Comparison of ENCODE assay signal across 9 cellular contexts in genomic region chr13:48066310-48066989, GRCh38. TPM values are rescaled to one million over a fixed set of nuclear protein-coding genes. Genes with fewer than 3 reads are reported as not detected.
DNase-seq lines count a peak whose midpoint lies in the region; ATAC-seq and TF ChIP-seq lines count a peak whose summit lies in the region.
"Had no signal": no experiment of that assay in that cellular context is flagged by ENCODE, and none has a peak within 500 bp of the region (broad histone marks: within the 10 kb centered on the region; RNA-seq: fewer than 3 reads in every experiment).

No MANE protein-coding gene starts in this region.

- H3K79me2 ChIP-seq in mammary epithelial cell (ENCODE audit: insufficient read depth, low read length): no peaks in the 10 kb centered on the region
- no peaks in the 10 kb centered on the region for H3K79me2 ChIP-seq in PC-9 (ENCODE audit: low read depth)

- no peaks in the 10 kb centered on the region for H3K27me3 ChIP-seq in CD8-positive, alpha-beta T cell (ENCODE audit: insufficient read depth, low read length)
- no peaks in the 10 kb centered on the region for H3K27me3 ChIP-seq in mammary epithelial cell (ENCODE audit: insufficient read depth, low read length)
- H3K27me3 ChIP-seq in sigmoid colon: no peaks in the 10 kb centered on the region
- no peaks in the 10 kb centered on the region for H3K27me3 ChIP-seq in PC-9 (ENCODE audit: insufficient read depth, low read depth)

- no peaks in the 10 kb centered on the region for H3F3A ChIP-seq in PC-9 (ENCODE audit: insufficient read depth, low read depth)

- H3K4me1 ChIP-seq in CD8-positive, alpha-beta T cell (ENCODE audit: insufficient read depth, low read length): no peaks in the 10 kb centered on the region
- H3K4me1 ChIP-seq in mammary epithelial cell (ENCODE audit: insufficient read depth, low read length): peaks cover 10% of the 10 kb centered on the region
- H3K4me1 ChIP-seq in sigmoid colon: no peaks in the 10 kb centered on the region
- no peaks in the 10 kb centered on the region for H3K4me1 ChIP-seq in PC-9 (replicated peaks; ENCODE audit: insufficient read depth)

- H3K9me3 Mint-ChIP-seq in CD8-positive, alpha-beta T cell: peaks cover 4% of the 10 kb centered on the region

- H3K9me2 ChIP-seq in PC-9 (ENCODE audit: insufficient read depth): no peaks in the 10 kb centered on the region

- no peaks in the 10 kb centered on the region for H3K9me3 ChIP-seq in CD8-positive, alpha-beta T cell (ENCODE audit: low read length)
- peaks cover 36% of the 10 kb centered on the region for H3K9me3 ChIP-seq in mammary epithelial cell (replicated peaks; ENCODE audit: insufficient read depth, low read length)
- peaks cover 0 to 6% (median 0%) of the 10 kb centered on the region in 4 donors for H3K9me3 ChIP-seq in sigmoid colon
- H3K9me3 ChIP-seq in PC-9 (ENCODE audit: insufficient read depth, low read depth): peaks cover 8% of the 10 kb centered on the region

- no peaks in the 10 kb centered on the region for H4K20me1 ChIP-seq in mammary epithelial cell (ENCODE audit: insufficient read depth, low read length)
- no peaks in the 10 kb centered on the region for H4K20me1 ChIP-seq in PC-9 (ENCODE audit: insufficient read depth)

- CTCF ChIA-PET in CD8-positive, alpha-beta T cell (lab: Charles Lee): no interaction called here
- CTCF ChIA-PET in mammary epithelial cell (lab: Charles Lee; ENCODE audit: low non-redundant PET) (no interaction called here), PC-9 (lab: Charles Lee) (no interaction called here)

- peak; percentile 54 for ATAC-seq in CD8-positive, alpha-beta T cell
- peak; percentile 82 for ATAC-seq in GM19351 (IDR thresholded peaks at IDR 0.05; ENCODE audit: unreplicated experiment)
- ATAC-seq: naive thymus-derived CD8-positive, alpha-beta T cell had no signal

- peaks cover 23% of the 10 kb centered on the region for H3K36me3 ChIP-seq in CD8-positive, alpha-beta T cell (ENCODE audit: insufficient read depth, low read length)
- H3K36me3 ChIP-seq in mammary epithelial cell (ENCODE audit: insufficient read depth, low read length) (peaks cover 15% of the 10 kb centered on the region), sigmoid colon (peaks cover 0 to 52% (median 3%) of the 10 kb centered on the region in 4 donors), PC-9 (ENCODE audit: low read depth) (peaks cover 36% of the 10 kb centered on the region)

- no peaks in the 10 kb centered on the region for H3K4me1 Mint-ChIP-seq in CD8-positive, alpha-beta T cell (ENCODE audit: low read depth)

- intact Hi-C loops in CD8-positive, alpha-beta T cell (cut with DNase I, micrococcal nuclease): no loop called here
- intact Hi-C loops in mammary epithelial cell (cut with micrococcal nuclease) (no loop called here), sigmoid colon (cut with DNase I) (no loop called here), PC-9 (cut with micrococcal nuclease; ENCODE audit: unreplicated experiment) (no loop called here)

- peaks cover 63% of the 10 kb centered on the region for H3K36me3 Mint-ChIP-seq in CD8-positive, alpha-beta T cell

- no peak overlapping the region for H3K27ac Mint-ChIP-seq in CD8-positive, alpha-beta T cell

- no peak overlapping the region for H3K4me3 ChIP-seq in CD8-positive, alpha-beta T cell (ENCODE audit: low read depth, low read length)
- H3K4me3 ChIP-seq in NB4 (ENCODE audit: low read depth, low read length): no peak overlapping the region
- no peak overlapping the region for H3K4me3 ChIP-seq in mammary epithelial cell (replicated peaks in 1 of 3; ENCODE audit: insufficient read depth in 1 of 3, low read depth in 2 of 3, low read length in 3 of 3)
- H3K4me3 ChIP-seq in sigmoid colon: no peak overlapping the region
- no peak overlapping the region for H3K4me3 ChIP-seq in PC-9

- TF ChIP-seq POLR2A in NB4 (IDR thresholded peaks at IDR 0.05; ENCODE audit: extremely low read depth, insufficient read length): no peak
- no peak for TF ChIP-seq POLR2A in sigmoid colon (IDR thresholded peaks at IDR 0.05)

- no TSS peak for BruUV-seq in mammary epithelial cell (replicated peaks; lab: Mats Ljungman, UMichigan)
- BruUV-seq in PC-9 (replicated peaks; lab: Mats Ljungman, UMichigan): no TSS peak

- WGBS in mammary epithelial cell (ENCODE audit: low coverage, missing lambda C conversion rate): 92% methylated on average over 2 of the region's 3 CpGs
- 97% methylated on average over 3 of the region's 3 CpGs for WGBS in sigmoid colon, 2 donors

- TF ChIP-seq EP300 in sigmoid colon (IDR thresholded peaks at IDR 0.05): no peak

- H2AFZ ChIP-seq in mammary epithelial cell (ENCODE audit: low read depth, low read length) (no peak overlapping the region), PC-9 (no peak overlapping the region)

- peak in 2 of 7 experiments; percentile 2 to 19 for DNase-seq in CD8-positive, alpha-beta T cell
- DNase-seq in NB4 (ENCODE audit: low read depth) (peak; percentile 38), mammary epithelial cell (peak; percentile 65), NCI-H187 (lab: John Stamatoyannopoulos, UW) (no peak), sigmoid colon (no peak), PC-9 (no peak), NCI-H510A treated with DMSO at 0.1 percent for 48 hours (lab: John Stamatoyannopoulos, UW) (no peak)

- dilution Hi-C loops in mammary epithelial cell (cut with HindIII; ENCODE audit: low sequenced_read_pairs): no loop called here

- H3K27ac ChIP-seq in CD8-positive, alpha-beta T cell (ENCODE audit: low read depth, low read length): no peak overlapping the region
- H3K27ac ChIP-seq in mammary epithelial cell (ENCODE audit: insufficient read depth, low read depth, low read length) (no peak overlapping the region), sigmoid colon (no peak overlapping the region), PC-9 (no peak overlapping the region)

- H3K27me3 Mint-ChIP-seq in CD8-positive, alpha-beta T cell (ENCODE audit: low read depth): no peaks in the 10 kb centered on the region
- H3K27me3 Mint-ChIP-seq: naive thymus-derived CD8-positive, alpha-beta T cell had no signal

- no peak overlapping the region for H3K4me3 Mint-ChIP-seq in CD8-positive, alpha-beta T cell
- H3K4me3 Mint-ChIP-seq: naive thymus-derived CD8-positive, alpha-beta T cell had no signal

- POLR2A ChIA-PET in CD8-positive, alpha-beta T cell (lab: Charles Lee): no interaction called here
- POLR2A ChIA-PET in PC-9 (lab: Charles Lee; ENCODE audit: unreplicated experiment): no interaction called here

- H3K4me2 ChIP-seq in mammary epithelial cell (ENCODE audit: insufficient read depth, low read depth, low read length) (no peak overlapping the region), PC-9 (no peak overlapping the region)

- no peak overlapping the region for H3K9ac ChIP-seq in mammary epithelial cell (ENCODE audit: insufficient read depth, low read length)

- in situ Hi-C loops in mammary epithelial cell (cut with MboI; ENCODE audit: low sequenced_read_pairs in 2 of 2): no loop called here

- no peak for TF ChIP-seq CTCF in CD8-positive, alpha-beta T cell (IDR thresholded peaks at IDR 0.05)
- TF ChIP-seq CTCF in NB4 (IDR thresholded peaks at IDR 0.05; ENCODE audit: low read depth, low read length): no peak
- TF ChIP-seq CTCF in mammary epithelial cell (conservative IDR thresholded peaks at IDR 0.05 in 1 of 2, IDR thresholded peaks at IDR 0.05 in 1 of 2; ENCODE audit: extremely low read depth in 1 of 2, insufficient read depth in 1 of 2, low read depth in 1 of 2, low read length in 2 of 2): no peak
- TF ChIP-seq CTCF in sigmoid colon (IDR thresholded peaks at IDR 0.05): no peak
- TF ChIP-seq CTCF in PC-9 (conservative IDR thresholded peaks at IDR 0.05): no peak

RNA-seq across cellular contexts. Expression of gene MED4, which starts 28.5 kb away (rescaled TPM):
- total RNA-seq in CD8-positive, alpha-beta T cell: 10 to 100 TPM; 60.8 to 63.6 TPM
- total RNA-seq in mammary epithelial cell: 10 to 100 TPM; 24.8 to 43.1 TPM
- polyA plus RNA-seq in mammary epithelial cell: 35.9 TPM
- polyA minus RNA-seq in mammary epithelial cell: 2.1 TPM
- 10 to 100 TPM; 38.5 to 63.5 (median 43.5) TPM for total RNA-seq in sigmoid colon
- polyA plus RNA-seq in sigmoid colon: 10 to 100 TPM; 49.9 to 76.9 (median 61.5) TPM
- 26.9 and 38.5 TPM in 2 replicates for total RNA-seq in PC-9 (2021)

RNA-seq across cellular contexts. Expression of gene NUDT15, which starts 28.9 kb away (rescaled TPM):
- 10 to 100 TPM; 23.8 to 24.9 TPM for total RNA-seq in CD8-positive, alpha-beta T cell
- total RNA-seq in mammary epithelial cell: 10 to 100 TPM; 12.0 to 30.2 TPM
- 20.5 TPM for polyA plus RNA-seq in mammary epithelial cell
- 7.5 TPM for polyA minus RNA-seq in mammary epithelial cell
- 1 to 10 TPM; 6.6 to 8.9 (median 7.8) TPM for total RNA-seq in sigmoid colon
- polyA plus RNA-seq in sigmoid colon: 10 to 100 TPM; 23.0 to 53.4 (median 40.2) TPM
- 13.4 and 16.1 TPM in 2 replicates for total RNA-seq in PC-9 (2021)

Comparison
In these comparisons a context has a peak if more than half of its experiments do, and no peak if none do; other contexts are left out.
1. DNase-seq: peak in NB4 (single experiment) and mammary epithelial cell (single experiment); none in NCI-H187 (0 of 2), sigmoid colon (single experiment), PC-9 (0 of 2) and NCI-H510A treated with DMSO at 0.1 percent for 48 hours (single experiment).